ENCODE assay signal across 8 cellular contexts in the genomic region with DNA sequence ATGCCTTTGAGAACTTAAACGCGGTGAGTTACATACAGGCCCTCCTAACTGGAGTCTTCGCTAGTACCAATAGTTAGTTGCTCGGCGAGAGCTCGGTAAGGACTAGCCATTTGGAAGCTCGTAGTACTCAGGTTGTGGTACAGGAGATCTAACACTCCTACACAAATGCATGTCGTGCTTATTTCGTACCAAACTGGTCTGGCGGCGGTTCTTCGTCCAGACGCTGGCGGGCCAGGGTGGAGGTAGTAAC. TPM values are rescaled to one million over a fixed set of nuclear protein-coding genes. Genes with fewer than 3 reads are reported as not detected.
DNase-seq lines count a peak whose midpoint lies in the region; ATAC-seq lines count a peak whose summit lies in the region.

No MANE protein-coding gene starts in this region.

- no peaks in the 10 kb centered on the region for H3K4me1 ChIP-seq in right cardiac atrium (ENCODE audit: control insufficient read depth, insufficient read depth, low read length)

- H3K27me3 Mint-ChIP-seq in activated CD4-positive, alpha-beta T cell treated with anti-CD3 and anti-CD28 coated beads for 36 hours: no peaks in the 10 kb centered on the region
- no peaks in the 10 kb centered on the region for H3K27me3 Mint-ChIP-seq in activated CD4-positive, alpha-beta memory T cell treated with anti-CD3 and anti-CD28 coated beads, Interleukin-2, amount 10 ng/mL, durations not matched to agents 7 days and 5 days

- no peaks in the 10 kb centered on the region for H3K9me3 ChIP-seq in right cardiac atrium (ENCODE audit: control insufficient read depth, low read length)

- no peaks in the 10 kb centered on the region for H3K9me3 Mint-ChIP-seq in activated CD4-positive, alpha-beta T cell treated with anti-CD3 and anti-CD28 coated beads for 36 hours (ENCODE audit: low read depth)
- H3K9me3 Mint-ChIP-seq in activated CD4-positive, alpha-beta memory T cell treated with anti-CD3 and anti-CD28 coated beads, Interleukin-2, amount 10 ng/mL, durations not matched to agents 7 days and 5 days: no peaks in the 10 kb centered on the region
- H3K9me3 Mint-ChIP-seq in stimulated activated effector memory CD8-positive, alpha-beta T cell treated with anti-CD3 and anti-CD28 coated beads, Interleukin-12 subunit alpha, Interleukin-12 subunit beta, amount 100 ng/mL, for 72 hours: no peaks in the 10 kb centered on the region

- no peaks in the 10 kb centered on the region for H3K27me3 ChIP-seq in right cardiac atrium (ENCODE audit: control insufficient read depth, insufficient read depth)

- POLR2A ChIA-PET in activated CD4-positive, alpha-beta T cell treated with anti-CD3 and anti-CD28 coated beads for 36 hours (lab: Charles Lee): interaction anchor here (0.9 kb wide), 1 partner anchor 14 kb away, joined by 4 read pairs; no protein-coding TSS in a partner anchor
- POLR2A ChIA-PET in activated CD4-positive, alpha-beta memory T cell treated with anti-CD3 and anti-CD28 coated beads, Interleukin-2, amount 10 ng/mL, durations not matched to agents 7 days and 5 days (lab: Charles Lee): interaction anchor here (0.8 to 2.6 kb wide), 18 partner anchors 9 to 409 kb away, joined by 3 to 13 read pairs (median 5); a partner anchor contains a TSS

- peaks cover 15% of the 10 kb centered on the region for H3K36me3 Mint-ChIP-seq in activated CD4-positive, alpha-beta T cell treated with anti-CD3 and anti-CD28 coated beads for 36 hours (ENCODE audit: low read depth)
- peaks cover 22% of the 10 kb centered on the region for H3K36me3 Mint-ChIP-seq in activated CD4-positive, alpha-beta memory T cell treated with anti-CD3 and anti-CD28 coated beads, Interleukin-2, amount 10 ng/mL, durations not matched to agents 7 days and 5 days (ENCODE audit: low read depth)
- peaks cover 25% of the 10 kb centered on the region for H3K36me3 Mint-ChIP-seq in stimulated activated effector memory CD8-positive, alpha-beta T cell treated with anti-CD3 and anti-CD28 coated beads, Interleukin-12 subunit alpha, Interleukin-12 subunit beta, amount 100 ng/mL, for 72 hours

- H3K27ac Mint-ChIP-seq in activated CD4-positive, alpha-beta T cell treated with anti-CD3 and anti-CD28 coated beads for 36 hours: peak overlapping the region; percentile 94
- peak overlapping the region; percentile 97 for H3K27ac Mint-ChIP-seq in activated CD4-positive, alpha-beta memory T cell treated with anti-CD3 and anti-CD28 coated beads, Interleukin-2, amount 10 ng/mL, durations not matched to agents 7 days and 5 days
- H3K27ac Mint-ChIP-seq in stimulated activated effector memory CD8-positive, alpha-beta T cell treated with anti-CD3 and anti-CD28 coated beads, Interleukin-12 subunit alpha, Interleukin-12 subunit beta, amount 100 ng/mL, for 72 hours: peak overlapping the region; percentile 93

- WGBS in right cardiac atrium: 2% methylated on average over 14 of the region's 14 CpGs

- H3K4me1 Mint-ChIP-seq in activated CD4-positive, alpha-beta T cell treated with anti-CD3 and anti-CD28 coated beads for 36 hours: peaks cover 44% of the 10 kb centered on the region
- H3K4me1 Mint-ChIP-seq in activated CD4-positive, alpha-beta memory T cell treated with anti-CD3 and anti-CD28 coated beads, Interleukin-2, amount 10 ng/mL, durations not matched to agents 7 days and 5 days: peaks cover 40% of the 10 kb centered on the region
- peaks cover 35% of the 10 kb centered on the region for H3K4me1 Mint-ChIP-seq in stimulated activated effector memory CD8-positive, alpha-beta T cell treated with anti-CD3 and anti-CD28 coated beads, Interleukin-12 subunit alpha, Interleukin-12 subunit beta, amount 100 ng/mL, for 72 hours

- no peak for DNase-seq in activated CD4-positive, alpha-beta T cell treated with anti-CD3 and anti-CD28 coated beads for 36 hours
- DNase-seq in activated CD4-positive, alpha-beta T cell treated with anti-CD3 and anti-CD28 coated beads, Interleukin-2, amount 50 U/mL, for 4 hours: no peak
- DNase-seq in activated CD4-positive, alpha-beta memory T cell treated with anti-CD3 and anti-CD28 coated beads, Interleukin-2, amount 10 ng/mL, durations not matched to agents 7 days and 5 days: no peak
- DNase-seq in right cardiac atrium (no peak), midbrain (lab: John Stamatoyannopoulos, UW) (no peak), anterior cingulate cortex (lab: John Stamatoyannopoulos, UW) (no peak)
- DNase-seq in stimulated activated effector memory CD8-positive, alpha-beta T cell treated with anti-CD3 and anti-CD28 coated beads, Interleukin-12 subunit alpha, Interleukin-12 subunit beta, amount 100 ng/mL, for 72 hours (ENCODE audit: low spot score in 2 of 2): no peak
- DNase-seq in stimulated activated CD4-positive, alpha-beta T cell treated with anti-CD3 and anti-CD28 coated beads, Interleukin-4, amount 100 ng/mL, for 24 hours: no peak

- H3K4me3 ChIP-seq in right cardiac atrium (ENCODE audit: low read length): peak overlapping the region; percentile 74

- peak overlapping the region; percentile 87 for H3K4me3 Mint-ChIP-seq in activated CD4-positive, alpha-beta T cell treated with anti-CD3 and anti-CD28 coated beads for 36 hours
- H3K4me3 Mint-ChIP-seq in activated CD4-positive, alpha-beta memory T cell treated with anti-CD3 and anti-CD28 coated beads, Interleukin-2, amount 10 ng/mL, durations not matched to agents 7 days and 5 days: peak overlapping the region; percentile 89
- H3K4me3 Mint-ChIP-seq in stimulated activated effector memory CD8-positive, alpha-beta T cell treated with anti-CD3 and anti-CD28 coated beads, Interleukin-12 subunit alpha, Interleukin-12 subunit beta, amount 100 ng/mL, for 72 hours: peak overlapping the region; percentile 80

- CTCF ChIA-PET in activated CD4-positive, alpha-beta T cell treated with anti-CD3 and anti-CD28 coated beads for 36 hours (lab: Charles Lee): no interaction called here
- CTCF ChIA-PET in activated CD4-positive, alpha-beta memory T cell treated with anti-CD3 and anti-CD28 coated beads, Interleukin-2, amount 10 ng/mL, durations not matched to agents 7 days and 5 days (lab: Charles Lee): interaction anchor here (0.7 to 1.2 kb wide), 4 partner anchors 9 to 59 kb away, joined by 3 to 4 read pairs (median 4); no protein-coding TSS in a partner anchor

- peak overlapping the region; percentile 91 for H3K27ac ChIP-seq in right cardiac atrium (ENCODE audit: low read length)

- intact Hi-C loops in activated CD4-positive, alpha-beta T cell treated with anti-CD3 and anti-CD28 coated beads for 36 hours (cut with DNase I, micrococcal nuclease): loop anchor here in 1 of 2 experiments (5.0 kb wide), 2 partner anchors 101 to 196 kb away; a partner anchor contains a TSS
- intact Hi-C loops in right cardiac atrium (cut with DNase I): no loop called here

- no peak for ATAC-seq in activated CD4-positive, alpha-beta T cell treated with anti-CD3 and anti-CD28 coated beads for 36 hours
- no peak for ATAC-seq in right cardiac atrium
- no peak for ATAC-seq in stimulated activated effector memory CD8-positive, alpha-beta T cell treated with anti-CD3 and anti-CD28 coated beads, Interleukin-12 subunit alpha, Interleukin-12 subunit beta, amount 100 ng/mL, for 72 hours

RNA-seq across cellular contexts. Expression of a gene that starts 0.3 kb away (rescaled TPM):
- 10 to 100 TPM; 22.1 to 28.4 TPM for total RNA-seq in activated CD4-positive, alpha-beta T cell treated with anti-CD3 and anti-CD28 coated beads for 36 hours
- total RNA-seq in activated CD4-positive, alpha-beta memory T cell treated with anti-CD3 and anti-CD28 coated beads, Interleukin-2, amount 10 ng/mL, durations not matched to agents 7 days and 5 days: 10 to 100 TPM; 24.5 to 26.6 TPM
- total RNA-seq in right cardiac atrium: 10 to 100 TPM; 22.3 to 28.9 (median 24.7) TPM
- 10.2 TPM for polyA plus RNA-seq in right cardiac atrium
